27 cellular contexts compared by ENCODE assay signal in the genomic region with DNA sequence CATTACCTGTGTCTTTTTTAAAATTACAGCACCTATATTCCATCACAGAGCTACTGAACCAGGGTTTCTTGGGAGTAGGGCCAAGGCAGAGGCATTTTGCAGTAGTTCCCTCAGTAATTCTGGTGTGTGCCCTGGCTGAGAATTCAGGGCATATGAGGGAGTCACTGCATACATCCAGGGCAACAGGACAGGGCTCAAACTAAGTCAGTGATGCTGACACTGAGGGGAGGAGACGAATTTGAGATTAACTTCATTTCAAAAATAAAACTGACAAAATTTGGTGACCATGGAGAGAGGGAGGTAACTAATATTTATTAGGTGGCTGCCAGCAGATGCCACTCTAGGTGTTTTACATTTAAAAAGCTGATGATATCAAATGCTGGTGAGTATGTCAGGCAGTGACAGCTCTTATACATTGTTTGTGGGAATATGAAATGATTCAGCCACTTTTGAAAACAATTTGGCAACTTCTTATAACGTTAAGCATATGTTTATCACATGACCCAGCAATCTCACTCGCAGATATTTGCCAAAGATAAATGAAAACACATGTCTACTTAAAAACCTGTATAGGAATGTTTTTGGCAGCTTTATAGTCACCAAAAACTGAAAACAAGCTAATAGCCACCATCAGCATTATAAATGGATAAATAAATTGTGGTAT. TPM values are rescaled to one million over a fixed set of nuclear protein-coding genes. Genes with fewer than 3 reads are reported as not detected.
A peak's percentile ranks its signal among the peaks of the same experiment; 100 is the strongest.
DNase-seq lines count a peak whose midpoint lies in the region; ATAC-seq and TF ChIP-seq lines count a peak whose summit lies in the region.
"Had no signal": no experiment of that assay in that cellular context is flagged by ENCODE, and none has a peak within 500 bp of the region (broad histone marks: within the 10 kb centered on the region; RNA-seq: fewer than 3 reads in every experiment).

No MANE protein-coding gene starts in this region.

- H2AFZ ChIP-seq in IMR-90 (replicated peaks; ENCODE audit: low read length, poor library complexity), result no peak overlapping the region
- H2AFZ ChIP-seq: neural progenitor cell had no signal

- peaks cover 0 to 11% of the 10 kb centered on the region in 2 experiments; a peak in 2 of 4 replicates for H3K79me1 ChIP-seq in IMR-90 (ENCODE audit: low read depth in 1 of 2, low read length in 2 of 2)

- TF ChIP-seq RAD21 in IMR-90 (IDR thresholded peaks at IDR 0.05; ENCODE audit: low read length), result no peak

- H3K9ac ChIP-seq in IMR-90 (ENCODE audit: low read depth, low read length), result no peak overlapping the region
- H3K9ac ChIP-seq: neural progenitor cell had no signal

- H3K9me3 ChIP-seq in IMR-90 (ENCODE audit: control insufficient read depth, insufficient read depth, low read length), result no peaks in the 10 kb centered on the region
- H3K9me3 ChIP-seq in adrenal gland (replicated peaks in 1 of 3), result no peaks in the 10 kb centered on the region
- no peaks in the 10 kb centered on the region for H3K9me3 ChIP-seq in naive thymus-derived CD4-positive, alpha-beta T cell (ENCODE audit: control insufficient read depth in 2 of 3, low read length in 3 of 3)
- H3K9me3 ChIP-seq: heart left ventricle, tibial nerve had no signal

- H3K36me3 Mint-ChIP-seq in nephron progenitor cell (ENCODE audit: low read depth), result peaks cover 82% of the 10 kb centered on the region
- peaks cover 23 to 79% (median 59%) of the 10 kb centered on the region in 5 donors for H3K36me3 Mint-ChIP-seq in naive thymus-derived CD4-positive, alpha-beta T cell

- H3K27ac ChIP-seq in IMR-90 (ENCODE audit: insufficient read depth, low read length) (peak overlapping the region; percentile 61; the same call in 1 of the 2 replicates), adrenal gland (no peak overlapping the region)
- no peak overlapping the region for H3K27ac ChIP-seq in naive thymus-derived CD4-positive, alpha-beta T cell (ENCODE audit: low read depth, low read length)
- H3K27ac ChIP-seq: epithelial cell of prostate, neural progenitor cell, tibial nerve had no signal

- peak overlapping the region; percentile 69; the same call in 1 of the 2 replicates for H2BK20ac ChIP-seq in IMR-90 (ENCODE audit: low read depth, low read length)

- H3K56ac ChIP-seq in IMR-90 (ENCODE audit: extremely low read depth, insufficient read depth, low read length), result no peak overlapping the region

- peak overlapping the region; percentile 55; the same call in 1 of the 2 replicates for H2AK5ac ChIP-seq in IMR-90 (ENCODE audit: low read depth, low read length)

- peak overlapping the region; percentile 14 for H3K27ac Mint-ChIP-seq in nephron progenitor cell
- peak overlapping the region in 1 of 9 donors; percentile 67 for H3K27ac Mint-ChIP-seq in naive thymus-derived CD4-positive, alpha-beta T cell
- H3K27ac Mint-ChIP-seq: activated CD4-positive, alpha-beta T cell treated with anti-CD3 and anti-CD28 coated beads for 36 hours; neural progenitor cell; progenitor cell of endocrine pancreas; stimulated activated naive CD8-positive, alpha-beta T cell treated with anti-CD3 and anti-CD28 coated beads, Interleukin-15, amount 100 ng/mL, for 72 hours had no signal

- H3K4me1 ChIP-seq in IMR-90 (ENCODE audit: control insufficient read depth, insufficient read depth, low read length) (peaks cover 11% of the 10 kb centered on the region), adrenal gland (replicated peaks in 1 of 2) (peaks cover 0 to 15% of the 10 kb centered on the region in 2 donors)
- H3K4me1 ChIP-seq in naive thymus-derived CD4-positive, alpha-beta T cell (ENCODE audit: control insufficient read depth in 2 of 2, insufficient read depth in 2 of 2, low read length in 2 of 2), result no peaks in the 10 kb centered on the region
- H3K4me1 ChIP-seq: neural progenitor cell, tibial nerve had no signal

- peak overlapping the region; percentile 75 for H3K4ac ChIP-seq in IMR-90 (ENCODE audit: low read depth, low read length)

- CTCF ChIA-PET in IMR-90 (lab: Yijun Ruan, JAX), result no interaction called here
- CTCF ChIA-PET in naive thymus-derived CD4-positive, alpha-beta T cell (lab: Charles Lee), result no interaction called here

- H4K5ac ChIP-seq in IMR-90 (ENCODE audit: low read depth, low read length), result no peak overlapping the region

- peak; percentile 59 for ATAC-seq in IMR-90 (ENCODE audit: low read depth)
- no peak for ATAC-seq in naive thymus-derived CD4-positive, alpha-beta T cell
- ATAC-seq: left lobe of liver; stimulated activated naive CD8-positive, alpha-beta T cell treated with anti-CD3 and anti-CD28 coated beads, Interleukin-15, amount 100 ng/mL, for 72 hours had no signal

- dilution Hi-C loops in IMR-90 (cut with HindIII; ENCODE audit: low sequenced_read_pairs, unreplicated experiment), result no loop called here

- POLR2A ChIA-PET in IMR-90 (lab: Charles Lee; ENCODE audit: unreplicated experiment), result no interaction called here
- POLR2A ChIA-PET in naive thymus-derived CD4-positive, alpha-beta T cell (lab: Charles Lee), result interaction anchor here (0.6 kb wide), 1 partner anchor 81 kb away, joined by 3 read pairs; no protein-coding TSS in a partner anchor

- H2BK15ac ChIP-seq in IMR-90 (ENCODE audit: low read depth, low read length), result no peak overlapping the region

- no peak overlapping the region for H3K4me3 ChIP-seq in IMR-90 (ENCODE audit: insufficient read depth, low read depth, low read length)
- H3K4me3 ChIP-seq in adrenal gland, result no peak overlapping the region
- no peak overlapping the region for H3K4me3 ChIP-seq in naive thymus-derived CD4-positive, alpha-beta T cell (ENCODE audit: low read length)
- H3K4me3 ChIP-seq: heart left ventricle, neural progenitor cell, tibial nerve had no signal

- peaks cover 6% of the 10 kb centered on the region; the same call in 1 of the 2 replicates for H3K36me3 ChIP-seq in IMR-90 (ENCODE audit: control insufficient read depth, insufficient read depth, low read length)
- H3K36me3 ChIP-seq in adrenal gland (replicated peaks in 1 of 2), result peaks cover 0 to 78% of the 10 kb centered on the region in 2 donors
- H3K36me3 ChIP-seq in naive thymus-derived CD4-positive, alpha-beta T cell (ENCODE audit: control insufficient read depth in 2 of 3, insufficient read depth in 3 of 3, low read length in 3 of 3), result peaks cover 0 to 25% (median 4%) of the 10 kb centered on the region in 3 experiments

- peak overlapping the region; percentile 67 for H2BK5ac ChIP-seq in IMR-90 (ENCODE audit: low read depth, low read length, poor library complexity, severe bottlenecking)

- no peak overlapping the region for H3K4me3 Mint-ChIP-seq in nephron progenitor cell
- no peak overlapping the region for H3K4me3 Mint-ChIP-seq in naive thymus-derived CD4-positive, alpha-beta T cell
- H3K4me3 Mint-ChIP-seq: activated CD4-positive, alpha-beta T cell treated with anti-CD3 and anti-CD28 coated beads for 36 hours; B cell; neural progenitor cell; stimulated activated naive CD8-positive, alpha-beta T cell treated with anti-CD3 and anti-CD28 coated beads, Interleukin-15, amount 100 ng/mL, for 72 hours had no signal

- H3K9me1 ChIP-seq in IMR-90 (ENCODE audit: insufficient read depth, low read length), result peaks cover 11% of the 10 kb centered on the region

- no CpG with 5 or more reads among the region's 3 CpGs for whole genome bisulfite sequencing in IMR-90 (ENCODE audit: extremely low coverage in 2 of 2, insufficient read length in 1 of 2), 2 experiments
- 70 to 79% (median 74%) methylated on average over 3 of the region's 3 CpGs for WGBS in adrenal gland, 4 donors

- H4K20me1 ChIP-seq in IMR-90 (ENCODE audit: insufficient read depth, low read length), result no peaks in the 10 kb centered on the region

- H3K4me1 Mint-ChIP-seq in nephron progenitor cell, result no peaks in the 10 kb centered on the region
- H3K4me1 Mint-ChIP-seq in naive thymus-derived CD4-positive, alpha-beta T cell, result peaks cover 0 to 8% (median 0%) of the 10 kb centered on the region in 7 donors
- H3K4me1 Mint-ChIP-seq: B cell, neural progenitor cell had no signal

- H3K4me2 ChIP-seq in IMR-90 (ENCODE audit: low read depth, low read length), result peak overlapping the region; percentile 58; the same call in 1 of the 2 replicates
- H3K4me2 ChIP-seq: neural progenitor cell had no signal

- peak; percentile 70 for DNase-seq in EL
- peak; percentile 84 for DNase-seq in IMR-90
- peak; percentile 57 to 69 for DNase-seq in erythroblast (lab: John Stamatoyannopoulos, UW)
- no peak for DNase-seq in nephron progenitor cell
- DNase-seq in NCI-H1417 treated with DMSO at 0.1 percent for 48 hours (lab: John Stamatoyannopoulos, UW), result no peak
- no peak for DNase-seq in activated gamma-delta T cell treated with Interleukin-2 at 50 U/mL for 16 hours
- no peak for DNase-seq in adrenal gland
- DNase-seq in naive thymus-derived CD4-positive, alpha-beta T cell, result no peak
- DNase-seq: activated CD4-positive, alpha-beta T cell treated with anti-CD3 and anti-CD28 coated beads for 36 hours; activated effector memory CD4-positive, alpha-beta T cell treated with anti-CD3 and anti-CD28 coated beads, Interleukin-2, amount 50 U/mL, for 16 hours; amniotic stem cell; central memory CD4-positive, alpha-beta T cell; COR-L47; heart left ventricle; midbrain; NCI-H2171; NCI-H69; SHP77; small intestine; stimulated activated CD4-positive, alpha-beta T cell treated with anti-CD3 and anti-CD28 coated beads, Interleukin-2, amount 100 ng/mL, for 48 hours; stimulated activated naive CD8-positive, alpha-beta T cell treated with anti-CD3 and anti-CD28 coated beads, Interleukin-15, amount 100 ng/mL, for 72 hours had no signal

- H4K91ac ChIP-seq in IMR-90 (ENCODE audit: insufficient read depth, low read depth, low read length), result peak overlapping the region; percentile 7; the same call in 1 of the 2 replicates

- in situ Hi-C loops in IMR-90 (cut with MboI; ENCODE audit: low sequenced_read_pairs), result no loop called here

- H2AK9ac ChIP-seq in IMR-90 (replicated peaks; ENCODE audit: low read depth, low read length, poor library complexity), result no peak overlapping the region

- peak overlapping the region; percentile 13; the same call in 1 of the 2 replicates for H3K23ac ChIP-seq in IMR-90 (ENCODE audit: low read depth, low read length)

- no peaks in the 10 kb centered on the region for H3K9me3 Mint-ChIP-seq in nephron progenitor cell
- peaks cover 0 to 2% (median 0%) of the 10 kb centered on the region in 11 donors for H3K9me3 Mint-ChIP-seq in naive thymus-derived CD4-positive, alpha-beta T cell
- H3K9me3 Mint-ChIP-seq: neural progenitor cell; stimulated activated naive CD8-positive, alpha-beta T cell treated with anti-CD3 and anti-CD28 coated beads, Interleukin-15, amount 100 ng/mL, for 72 hours had no signal

- H3K27me3 ChIP-seq in IMR-90 (ENCODE audit: control insufficient read depth, insufficient read depth, low read length) (no peaks in the 10 kb centered on the region), adrenal gland (no peaks in the 10 kb centered on the region)
- no peaks in the 10 kb centered on the region for H3K27me3 ChIP-seq in naive thymus-derived CD4-positive, alpha-beta T cell (ENCODE audit: control insufficient read depth in 2 of 2, insufficient read depth in 2 of 2, low read length in 2 of 2)
- H3K27me3 ChIP-seq: heart left ventricle, neural progenitor cell, tibial nerve had no signal

- H3K14ac ChIP-seq in IMR-90 (replicated peaks; ENCODE audit: low read depth, low read length), result 0 out of 2 replicates have a peak overlapping the region, but pooled peaks have one; percentile 26

- no peaks in the 10 kb centered on the region for H3K27me3 Mint-ChIP-seq in nephron progenitor cell (ENCODE audit: low read depth, poor library complexity)
- H3K27me3 Mint-ChIP-seq in naive thymus-derived CD4-positive, alpha-beta T cell, result no peaks in the 10 kb centered on the region
- H3K27me3 Mint-ChIP-seq: activated CD4-positive, alpha-beta T cell treated with anti-CD3 and anti-CD28 coated beads for 36 hours; B cell; progenitor cell of endocrine pancreas; stimulated activated naive CD8-positive, alpha-beta T cell treated with anti-CD3 and anti-CD28 coated beads, Interleukin-15, amount 100 ng/mL, for 72 hours had no signal

- H2BK120ac ChIP-seq in IMR-90 (ENCODE audit: low read depth, low read length), result peak overlapping the region; percentile 36

- intact Hi-C loops in IMR-90 (cut with micrococcal nuclease), result loop anchor here (5.0 kb wide), 1 partner anchor 170 kb away; the partner anchor contains the start of gene TMEM237
- intact Hi-C loops in adrenal gland (cut with DNase I), result loop anchor here in 1 of 2 donors (10.0 kb wide), 1 partner anchor 173 kb away; the partner anchor contains the start of gene TMEM237
- intact Hi-C loops in naive thymus-derived CD4-positive, alpha-beta T cell (cut with micrococcal nuclease), result no loop called here

- TF ChIP-seq POLR2A in IMR-90 (IDR thresholded peaks at IDR 0.05; ENCODE audit: low read depth, low read length) (no peak), erythroblast (IDR thresholded peaks at IDR 0.05; ENCODE audit: low read length) (no peak), adrenal gland (IDR thresholded peaks at IDR 0.05) (no peak)

- H4K8ac ChIP-seq in IMR-90 (ENCODE audit: low read depth in 2 of 2, low read length in 2 of 2), result no peak overlapping the region

- TF ChIP-seq CTCF in IMR-90 (conservative IDR thresholded peaks at IDR 0.05; ENCODE audit: low read depth, low read length), result no peak
- no peak for TF ChIP-seq CTCF in nephron progenitor cell (IDR thresholded peaks at IDR 0.05)
- no peak for TF ChIP-seq CTCF in adrenal gland (IDR thresholded peaks at IDR 0.05)

- no TSS peak for BruUV-seq in IMR-90 (replicated peaks; lab: Mats Ljungman, UMichigan)

- 0 out of 2 replicates have a peak overlapping the region, but pooled peaks have one; percentile 8 for H3K18ac ChIP-seq in IMR-90 (ENCODE audit: low read depth, low read length)

RNA-seq across cellular contexts. Expression of gene STRADB, which starts 20.3 kb away (rescaled TPM):
- total RNA-seq in IMR-90 (2012; rRNA removed) (31.5 and 32.5 TPM in 2 replicates), adrenal gland (100 to 1,000 TPM in 3 of 8 donors, 10 to 100 TPM in 5; 51.2 to 154 (median 97.6) TPM)
- polyA plus RNA-seq in IMR-90 (2012; rRNA removed) (11.4 and 14.9 TPM in 2 replicates), adrenal gland (10 to 100 TPM; 65.1 to 94.4 (median 81.4) TPM)
- polyA plus RNA-seq in IMR-90 (2012; cell fraction: cytosol; rRNA removed), result 6.5 and 8.2 TPM in 2 replicates
- 8.4 and 22.6 TPM in 2 replicates for polyA plus RNA-seq in IMR-90 (2012; cell fraction: nucleus; rRNA removed; ENCODE audit: low replicate concordance)
- 10 to 100 TPM; 11.9 to 18.4 (median 16.1) TPM for total RNA-seq in naive thymus-derived CD4-positive, alpha-beta T cell
- polyA plus RNA-seq in naive thymus-derived CD4-positive, alpha-beta T cell, result 10 to 100 TPM; 31.5 to 41.4 TPM

RNA-seq across cellular contexts. Expression of gene TRAK2, which starts 20.6 kb away (rescaled TPM):
- 48.9 and 65.4 TPM in 2 replicates for total RNA-seq in IMR-90 (2012; rRNA removed)
- polyA plus RNA-seq in IMR-90 (2012; rRNA removed), result 10.7 and 13.1 TPM in 2 replicates
- 4.0 and 4.2 TPM in 2 replicates for polyA plus RNA-seq in IMR-90 (2012; cell fraction: cytosol; rRNA removed)
- polyA plus RNA-seq in IMR-90 (2012; cell fraction: nucleus; rRNA removed; ENCODE audit: low replicate concordance), result 3.1 and 15.3 TPM in 2 replicates
- total RNA-seq in adrenal gland, result 10 to 100 TPM; 40.1 to 66.9 (median 49.9) TPM
- polyA plus RNA-seq in adrenal gland, result 10 to 100 TPM; 17.6 to 36.8 (median 35.6) TPM
- 10 to 100 TPM; 27.8 to 47.6 (median 35.2) TPM for total RNA-seq in naive thymus-derived CD4-positive, alpha-beta T cell
- polyA plus RNA-seq in naive thymus-derived CD4-positive, alpha-beta T cell, result 10 to 100 TPM; 27.2 to 30.7 TPM

Comparison
In these comparisons a context has a peak if more than half of its experiments do, and no peak if none do; other contexts are left out.
1. DNase-seq: peak in EL (single experiment), IMR-90 (single experiment) and erythroblast (2 of 2); none in nephron progenitor cell (single experiment), NCI-H1417 treated with DMSO at 0.1 percent for 48 hours (single experiment), activated gamma-delta T cell treated with Interleukin-2 at 50 U/mL for 16 hours (single experiment), adrenal gland (0 of 7) and naive thymus-derived CD4-positive, alpha-beta T cell (0 of 9).